In genomic region chr2:98486374-98486981, GRCh38 we compare ENCODE assay signal across 1 cellular context.
TF ChIP-seq lines count a peak whose summit lies in the region.

No MANE protein-coding gene starts in this region.

TF ChIP-seq in H1, 55 proteins besides CTCF, POLR2A, EP300 and RAD21:
- no peak for TF ChIP-seq RFX5 (IDR thresholded peaks at IDR 0.05; ENCODE audit: borderline replicate concordance, low read depth, low read length)
- TF ChIP-seq RBBP5 (IDR thresholded peaks at IDR 0.05; ENCODE audit: borderline replicate concordance, low read depth, low read length), result no peak
- no peak for TF ChIP-seq MAX (IDR thresholded peaks at IDR 0.05)
- no peak for TF ChIP-seq FOSL1 (IDR thresholded peaks at IDR 0.05; ENCODE audit: insufficient read depth, low read depth, low read length)
- no peak for TF ChIP-seq TCF12 (IDR thresholded peaks at IDR 0.05; ENCODE audit: low read depth, low read length)
- TF ChIP-seq GTF2F1 (IDR thresholded peaks at IDR 0.05; ENCODE audit: borderline replicate concordance, low read depth, low read length), result no peak
- TF ChIP-seq PHF8 (conservative IDR thresholded peaks at IDR 0.05; ENCODE audit: low read depth, low read length), result no peak
- TF ChIP-seq SAP30 (IDR thresholded peaks at IDR 0.05; ENCODE audit: insufficient read depth, insufficient replicate concordance, low read length), result no peak
- TF ChIP-seq ZNF274 (IDR thresholded peaks at IDR 0.05; ENCODE audit: borderline replicate concordance, extremely low read depth, low read length), result no peak
